ENCODE assay signal across 26 cellular contexts in genomic region chr10:43821103-43821502, GRCh38.
"Had no signal": no experiment of that assay in that cellular context is flagged by ENCODE, and none has a peak within 500 bp of the region (broad histone marks: within the 10 kb centered on the region; RNA-seq: fewer than 3 reads in every experiment).

No MANE protein-coding gene starts in this region.

- H3K36me3 ChIP-seq: left lung, prostate gland, upper lobe of right lung had no signal

- ATAC-seq: activated T-cell treated with anti-CD3 and anti-CD28 coated beads, Interleukin-2, amount 50 U/mL, for 4 hours; left lung; mucosa of descending colon; right cardiac atrium; stimulated activated naive CD8-positive, alpha-beta T cell treated with anti-CD3 and anti-CD28 coated beads, Interleukin-15, amount 100 ng/mL, for 72 hours; upper lobe of right lung had no signal

- H3K36me3 Mint-ChIP-seq: brain, naive B cell had no signal

- H3K4me3 Mint-ChIP-seq: activated naive CD4-positive, alpha-beta T cell treated with anti-CD3 and anti-CD28 coated beads for 36 hours; activated T-cell treated with anti-CD3 and anti-CD28 coated beads, Interleukin-2, amount 50 U/mL, for 4 hours; brain; naive B cell; neural crest cell; stimulated activated naive CD8-positive, alpha-beta T cell treated with anti-CD3 and anti-CD28 coated beads, Interleukin-15, amount 100 ng/mL, for 72 hours had no signal

- H3K27ac ChIP-seq: left lung, prostate gland, upper lobe of right lung, VCaP had no signal

- H3K9me3 Mint-ChIP-seq: activated naive CD4-positive, alpha-beta T cell treated with anti-CD3 and anti-CD28 coated beads for 36 hours; activated T-cell treated with anti-CD3 and anti-CD28 coated beads, Interleukin-2, amount 50 U/mL, for 4 hours; naive B cell; neural crest cell; stimulated activated naive CD8-positive, alpha-beta T cell treated with anti-CD3 and anti-CD28 coated beads, Interleukin-15, amount 100 ng/mL, for 72 hours had no signal

- H3K4me3 ChIP-seq: left lung, mucosa of descending colon, prostate gland, skin epidermis, upper lobe of right lung had no signal

- H3K9me3 ChIP-seq: left lung, mucosa of descending colon, prostate gland, upper lobe of right lung had no signal

- H3K27ac Mint-ChIP-seq: activated naive CD4-positive, alpha-beta T cell treated with anti-CD3 and anti-CD28 coated beads for 36 hours; brain; naive B cell had no signal

- FAIRE-seq: colon, endometrium, kidney had no signal

- H3K27me3 ChIP-seq: left lung, upper lobe of right lung had no signal

- H3K4me1 ChIP-seq: prostate gland had no signal

- H3K27me3 Mint-ChIP-seq: naive B cell; stimulated activated naive CD8-positive, alpha-beta T cell treated with anti-CD3 and anti-CD28 coated beads, Interleukin-15, amount 100 ng/mL, for 72 hours had no signal

- DNase-seq: activated CD4-positive, alpha-beta T cell treated with anti-CD3 and anti-CD28 coated beads, Interleukin-2, amount 50 U/mL, for 1 hour; activated CD4-positive, CD25-positive, alpha-beta regulatory T cell treated with anti-CD3 and anti-CD28 coated beads, Interleukin-2, amount 50 U/mL, for 72 hours; activated CD8-positive, alpha-beta memory T cell treated with anti-CD3 and anti-CD28 coated beads, Interleukin-2, amount 50 U/mL, for 4 hours; activated naive CD4-positive, alpha-beta T cell treated with anti-CD3 and anti-CD28 coated beads for 36 hours; activated T-cell treated with anti-CD3 and anti-CD28 coated beads, Interleukin-2, amount 50 U/mL, for 4 hours; central memory CD4-positive, alpha-beta T cell; erythroblast; foreskin melanocyte; glutamatergic neuron; kidney; mucosa of descending colon; naive B cell; stimulated activated CD4-positive, alpha-beta T cell treated with anti-CD3 and anti-CD28 coated beads, Interleukin-15, amount 100 ng/mL, for 24 hours; stimulated activated CD4-positive, alpha-beta T cell treated with anti-CD3 and anti-CD28 coated beads, Interleukin-4, amount 100 ng/mL, for 1 hour; stimulated activated naive CD8-positive, alpha-beta T cell treated with anti-CD3 and anti-CD28 coated beads, Interleukin-15, amount 100 ng/mL, for 72 hours; T-helper 2 cell; upper lobe of right lung had no signal
